ENCODE assay signal across 2 cellular contexts in genomic region chr1:16183157-16183556, GRCh38.
A peak's percentile ranks its signal among the peaks of the same experiment; 100 is the strongest.
TF ChIP-seq lines count a peak whose summit lies in the region.

No MANE protein-coding gene starts in this region.

TF ChIP-seq in HepG2, 621 proteins besides CTCF, POLR2A, EP300 and RAD21:
- TF ChIP-seq ZNF441 (CRISPR knock-in tag; IDR thresholded peaks at IDR 0.05; ENCODE audit: borderline replicate concordance) (no peak), ZNF749 (CRISPR knock-in tag; IDR thresholded peaks at IDR 0.05; ENCODE audit: borderline replicate concordance) (no peak), CEBPB (IDR thresholded peaks at IDR 0.05; ENCODE audit: borderline replicate concordance, low read depth, low read length) (peak; percentile 66; the same call in 1 of the 2 replicates), CEBPG (CRISPR knock-in tag; IDR thresholded peaks at IDR 0.05) (peak; percentile 26; the same call in 1 of the 2 replicates), FOSL2 (CRISPR knock-in tag; IDR thresholded peaks at IDR 0.05) (0 out of 2 replicates have a peak, but pooled peaks have one; percentile 28), ZNF160 (CRISPR knock-in tag; IDR thresholded peaks at IDR 0.05) (no peak), ZNF263 (CRISPR knock-in tag; IDR thresholded peaks at IDR 0.05) (0 out of 2 replicates have a peak, but pooled peaks have one; percentile 35), HNRNPL (IDR thresholded peaks at IDR 0.05; ENCODE audit: low read depth, low read length) (peak; percentile 52; the same call in 1 of the 2 replicates), SAP130 (CRISPR knock-in tag; IDR thresholded peaks at IDR 0.05; ENCODE audit: low read depth) (0 out of 2 replicates have a peak, but pooled peaks have one; percentile 19), HIC2 (CRISPR knock-in tag; IDR thresholded peaks at IDR 0.05; ENCODE audit: low read depth) (peak; percentile 58; the same call in 1 of the 2 replicates), ZBTB33 (CRISPR knock-in tag; IDR thresholded peaks at IDR 0.05) (no peak)

TF ChIP-seq in GM23338, 12 proteins besides CTCF, POLR2A, EP300 and RAD21:
- no peak for TF ChIP-seq JUNB (IDR thresholded peaks at IDR 0.05; ENCODE audit: unreplicated experiment)
- no peak for TF ChIP-seq ETS1 (IDR thresholded peaks at IDR 0.05)
- no peak for TF ChIP-seq REST (IDR thresholded peaks at IDR 0.05; ENCODE audit: unreplicated experiment)
- TF ChIP-seq CREB1 (CRISPR knock-in tag; IDR thresholded peaks at IDR 0.05; ENCODE audit: low read depth): no peak
- TF ChIP-seq EZH2 (IDR thresholded peaks at IDR 0.05; ENCODE audit: low read depth, unreplicated experiment): no peak
